Comparison of ENCODE assay signal across 20 cellular contexts in the genomic region with DNA sequence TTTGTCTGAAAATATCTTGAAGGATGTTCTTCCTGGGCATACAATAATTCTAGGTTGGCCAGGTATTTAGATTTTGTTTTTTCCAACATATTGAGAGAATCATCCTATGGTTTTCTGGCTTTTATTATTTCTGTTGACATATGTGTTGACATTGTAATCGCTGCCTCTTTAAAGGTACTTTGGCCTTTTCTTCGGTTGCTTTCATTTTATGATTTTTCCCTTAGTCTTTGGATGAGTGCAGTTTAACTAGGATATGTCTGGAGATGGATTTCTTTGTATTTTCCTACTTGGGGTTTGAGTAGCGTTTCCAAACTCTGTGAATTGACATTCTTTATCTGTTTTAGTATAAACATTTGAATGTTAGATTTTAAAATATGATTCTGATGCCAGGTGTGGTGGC.
"Had no signal": no experiment of that assay in that cellular context is flagged by ENCODE, and none has a peak within 500 bp of the region (broad histone marks: within the 10 kb centered on the region; RNA-seq: fewer than 3 reads in every experiment).

No MANE protein-coding gene starts in this region.

- H3K9me3 ChIP-seq: SK-N-SH had no signal

- H3K27ac ChIP-seq: RWPE1 had no signal

- ATAC-seq: Panc1 had no signal

- H3K9ac ChIP-seq: SK-N-SH had no signal

- DNase-seq: IMR-90, Karpas-422, KG1, MM.1S, NCI-H1092 treated with DMSO at 0.1 percent for 48 hours, NCI-H1436, NCI-H187, NCI-H2029, NCI-H2081 treated with DMSO at 0.1 percent for 48 hours, NCI-H2171, NCI-H226, NCI-H446, NCI-H510A, NCI-H524 treated with DMSO at 0.1 percent for 48 hours, NCI-H69, NCI-H774, SHP77, SK-N-SH had no signal

- H3K4me2 ChIP-seq: SK-N-SH had no signal

- H3K9me2 ChIP-seq: SK-N-SH had no signal
